In genomic region chr18:61782545-61782944, GRCh38 we compare ENCODE assay signal across 26 cellular contexts.
"Had no signal": no experiment of that assay in that cellular context is flagged by ENCODE, and none has a peak within 500 bp of the region (broad histone marks: within the 10 kb centered on the region; RNA-seq: fewer than 3 reads in every experiment).

No MANE protein-coding gene starts in this region.

- H3K36me3 Mint-ChIP-seq: stimulated activated effector memory CD8-positive, alpha-beta T cell treated with anti-CD3 and anti-CD28 coated beads, Interleukin-12 subunit alpha, Interleukin-12 subunit beta, amount 100 ng/mL, for 72 hours had no signal

- H3K4me3 ChIP-seq: hepatocyte, left ventricle myocardium inferior, lung, mucosa of descending colon, pancreas, prostate gland, skin epidermis, spleen, suprapubic skin, thoracic aorta, transverse colon, upper lobe of left lung, vagina had no signal

- H3K27me3 ChIP-seq: hepatocyte, pancreas, suprapubic skin, transverse colon, upper lobe of left lung, vagina had no signal

- ATAC-seq: mucosa of descending colon; naive thymus-derived CD4-positive, alpha-beta T cell; natural killer cell treated with Interleukin-12 subunit alpha and Interleukin-12 subunit beta and Interleukin-15 and Interleukin-18, amount 100 ng/mL, for 72 hours; pancreas; right cardiac atrium; sciatic nerve; stimulated activated effector memory CD8-positive, alpha-beta T cell treated with anti-CD3 and anti-CD28 coated beads, Interleukin-12 subunit alpha, Interleukin-12 subunit beta, amount 100 ng/mL, for 72 hours had no signal

- H3K36me3 ChIP-seq: left ventricle myocardium inferior, pancreas, prostate gland, spleen, suprapubic skin, thoracic aorta, transverse colon, upper lobe of left lung, vagina had no signal

- H3K9me3 ChIP-seq: pancreas, prostate gland, suprapubic skin, thoracic aorta, vagina had no signal

- H3K4me1 Mint-ChIP-seq: naive thymus-derived CD4-positive, alpha-beta T cell; stimulated activated effector memory CD8-positive, alpha-beta T cell treated with anti-CD3 and anti-CD28 coated beads, Interleukin-12 subunit alpha, Interleukin-12 subunit beta, amount 100 ng/mL, for 72 hours had no signal

- H3K4me1 ChIP-seq: left ventricle myocardium inferior, pancreas, prostate gland, spleen, suprapubic skin, transverse colon, upper lobe of left lung, vagina had no signal

- H3K27ac ChIP-seq: hepatocyte, left ventricle myocardium inferior, pancreas, prostate gland, skin epidermis, spleen, suprapubic skin, thoracic aorta, transverse colon, upper lobe of left lung, vagina had no signal

- DNase-seq: islet precursor cell; left ventricle myocardium inferior; midbrain; mucosa of descending colon; naive thymus-derived CD4-positive, alpha-beta T cell; nucleus accumbens; pancreas; posterior cingulate gyrus; retina; right cardiac atrium; spleen; stimulated activated CD4-positive, alpha-beta T cell treated with anti-CD3 and anti-CD28 coated beads, Interleukin-4, amount 100 ng/mL, for 24 hours; stimulated activated naive CD4-positive, alpha-beta T cell; transverse colon; upper lobe of left lung had no signal

- H3K4me3 Mint-ChIP-seq: naive thymus-derived CD4-positive, alpha-beta T cell; natural killer cell treated with Interleukin-12 subunit alpha and Interleukin-12 subunit beta and Interleukin-15 and Interleukin-18, amount 100 ng/mL, for 72 hours; stimulated activated effector memory CD8-positive, alpha-beta T cell treated with anti-CD3 and anti-CD28 coated beads, Interleukin-12 subunit alpha, Interleukin-12 subunit beta, amount 100 ng/mL, for 72 hours; stimulated activated naive CD8-positive, alpha-beta T cell treated with anti-CD3 and anti-CD28 coated beads, Interleukin-15, Interleukin-2, amounts not matched to agents 100 ng/mL and 50 ng/mL, for 24 hours had no signal

- H3K27ac Mint-ChIP-seq: naive thymus-derived CD4-positive, alpha-beta T cell; natural killer cell treated with Interleukin-12 subunit alpha and Interleukin-12 subunit beta and Interleukin-15 and Interleukin-18, amount 100 ng/mL, for 72 hours; stimulated activated effector memory CD8-positive, alpha-beta T cell treated with anti-CD3 and anti-CD28 coated beads, Interleukin-12 subunit alpha, Interleukin-12 subunit beta, amount 100 ng/mL, for 72 hours; stimulated activated naive CD8-positive, alpha-beta T cell treated with anti-CD3 and anti-CD28 coated beads, Interleukin-15, Interleukin-2, amounts not matched to agents 100 ng/mL and 50 ng/mL, for 24 hours had no signal
